ENCODE assay signal across 11 cellular contexts in the genomic region with DNA sequence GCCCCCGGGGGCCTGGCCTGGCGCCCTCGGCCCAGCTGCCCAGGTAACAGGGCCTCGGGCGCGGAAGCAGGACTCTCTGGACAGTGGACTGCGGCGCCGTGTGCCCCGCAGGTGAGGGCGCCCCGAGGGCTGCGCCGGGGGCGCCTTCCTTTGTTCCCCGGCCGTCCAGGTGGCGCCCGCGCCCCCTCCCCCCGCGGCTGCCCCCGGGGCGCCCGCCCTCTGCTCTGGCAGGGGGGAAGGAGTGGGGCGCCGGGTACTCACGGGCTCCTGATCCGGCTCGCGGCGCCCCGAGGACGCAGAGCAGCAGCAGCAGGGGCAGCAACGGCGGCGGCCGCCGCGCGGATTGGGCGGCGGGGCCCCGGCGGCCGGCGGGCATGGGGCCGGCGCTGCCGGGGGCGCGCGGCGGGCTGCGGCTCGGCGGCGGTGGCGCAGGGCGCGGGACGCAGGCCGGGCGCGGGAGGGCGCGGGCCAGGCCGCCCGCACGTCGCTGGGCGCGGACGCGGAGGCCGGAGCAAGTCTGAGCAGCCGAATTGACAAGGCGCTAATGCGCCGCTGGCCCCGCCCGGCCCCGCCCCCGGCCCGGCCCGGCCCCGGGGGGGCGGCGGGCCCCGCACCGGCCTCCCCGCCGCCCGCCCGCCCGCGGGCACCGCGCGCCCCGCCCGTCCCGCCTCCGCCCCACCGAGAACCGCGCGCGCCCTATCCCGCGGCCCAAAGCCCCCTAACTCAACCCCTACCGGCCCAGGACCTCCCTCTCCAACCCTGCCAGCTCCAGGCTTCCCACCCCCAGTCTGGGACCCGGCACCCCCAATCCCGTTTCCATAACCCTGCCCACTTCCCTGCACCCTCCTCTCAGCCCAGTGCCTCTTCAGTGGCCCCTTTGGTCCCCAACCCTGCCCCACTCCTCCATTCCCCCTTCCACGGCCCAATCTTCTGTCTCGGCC. TPM values are rescaled to one million over a fixed set of nuclear protein-coding genes. Genes with fewer than 3 reads are reported as not detected.
DNase-seq lines count a peak whose midpoint lies in the region; ATAC-seq, FAIRE-seq and TF ChIP-seq lines count a peak whose summit lies in the region.
"Had no signal": no experiment of that assay in that cellular context is flagged by ENCODE, and none has a peak within 500 bp of the region (broad histone marks: within the 10 kb centered on the region; RNA-seq: fewer than 3 reads in every experiment).

Gene CRLF1 (minus strand): TSS at position 519 of the 941 bp plus-strand sequence. CDS start 143 bp downstream, at position 376.

- intact Hi-C loops in adrenal gland (cut with DNase I) (no loop called here), kidney (cut with DNase I) (no loop called here)

- H3K9me3 ChIP-seq in adrenal gland (replicated peaks in 1 of 3) = no peaks in the 10 kb centered on the region
- no peaks in the 10 kb centered on the region for H3K9me3 ChIP-seq in right atrium auricular region
- no peaks in the 10 kb centered on the region for H3K9me3 ChIP-seq in kidney (ENCODE audit: control insufficient read depth in 1 of 2, low read length in 2 of 2)

- 0 to 1% (median 1%) methylated on average over 5 to 108 of the region's 116 CpGs for WGBS in adrenal gland, 4 donors

- H3K9ac ChIP-seq in kidney (ENCODE audit: low read length in 2 of 2) = no peak within 1 kb of the TSS

- H3K4me3 ChIP-seq in adrenal gland = peak within 1 kb of the TSS in 1 of 4 donors; percentile 23
- peak within 1 kb of the TSS; percentile 32 to 53 for H3K4me3 ChIP-seq in right atrium auricular region
- H3K4me3 ChIP-seq in skin epidermis = peak within 1 kb of the TSS in 5 of 7 experiments; percentile 14 to 34 (median 22)
- H3K4me3 ChIP-seq in kidney (ENCODE audit: low read length in 2 of 2) = no peak within 1 kb of the TSS

- H3K4me1 ChIP-seq in adrenal gland (replicated peaks in 1 of 2) (peaks cover 0 to 15% of the 10 kb centered on the region in 2 donors), right atrium auricular region (peaks cover 0 to 47% of the 10 kb centered on the region in 2 donors), kidney (ENCODE audit: control insufficient read depth in 1 of 2, insufficient read depth in 1 of 2, low read depth in 1 of 2, low read length in 2 of 2) (peaks cover 0 to 6% of the 10 kb centered on the region in 2 donors)

- H3K27me3 ChIP-seq in adrenal gland (peaks cover 75% of the 10 kb centered on the region), right atrium auricular region (peaks cover 45 to 55% of the 10 kb centered on the region in 2 donors)

- H3K27ac ChIP-seq in adrenal gland (no peak within 1 kb of the TSS), right atrium auricular region (peak within 1 kb of the TSS; percentile 16 to 53), skin epidermis (peak within 1 kb of the TSS in 2 of 21 experiments; percentile 8 to 63), kidney (ENCODE audit: low read depth in 2 of 2, low read length in 2 of 2) (no peak within 1 kb of the TSS)

- FAIRE-seq in kidney (lab: Jason Lieb, UNC) = no peak
- FAIRE-seq: G401.6 had no signal

- H3K36me3 ChIP-seq in adrenal gland (replicated peaks in 1 of 2) (no peaks in the 10 kb centered on the region), right atrium auricular region (no peaks in the 10 kb centered on the region), kidney (ENCODE audit: control insufficient read depth in 1 of 2, insufficient read depth in 2 of 2, low read length in 2 of 2) (no peaks in the 10 kb centered on the region)

- in situ Hi-C loops in GM13977 (cut with MboI; ENCODE audit: low pct_unique_long_range_greater_than_20kb, low sequenced_read_pairs, unreplicated experiment) = no loop called here

- DNase-seq in GM13977 (ENCODE audit: low spot score) = peak; percentile 48
- DNase-seq in adrenal gland = no peak
- no peak for DNase-seq in right atrium auricular region (ENCODE audit: low spot score)
- no peak for DNase-seq in DMS114 treated with DMSO at 0.1 percent for 48 hours (lab: John Stamatoyannopoulos, UW; ENCODE audit: unreplicated experiment)
- DNase-seq in activated CD4-positive, alpha-beta T cell treated with anti-CD3 and anti-CD28 coated beads, Interleukin-2, amount 50 U/mL, for 4 hours = no peak
- DNase-seq in kidney = no peak
- DNase-seq: islet precursor cell; stimulated activated CD4-positive, alpha-beta T cell treated with anti-CD3 and anti-CD28 coated beads, Interleukin-2, amount 100 ng/mL, for 48 hours had no signal

- no peak for ATAC-seq in GM18858 (IDR thresholded peaks at IDR 0.05; ENCODE audit: unreplicated experiment)

- TF ChIP-seq CTCF in GM13977 (IDR thresholded peaks at IDR 0.05; ENCODE audit: extremely low read depth, insufficient read depth, missing control alignments) = no peak
- TF ChIP-seq CTCF in adrenal gland (IDR thresholded peaks at IDR 0.05) = no peak
- no peak for TF ChIP-seq CTCF in right atrium auricular region (IDR thresholded peaks at IDR 0.05)
- no peak for TF ChIP-seq CTCF in kidney (IDR thresholded peaks at IDR 0.05; ENCODE audit: borderline replicate concordance, extremely low read depth, insufficient read depth)

- no peak for TF ChIP-seq POLR2A in adrenal gland (IDR thresholded peaks at IDR 0.05)

RNA-seq across cellular contexts. Expression of gene CRLF1, which starts in this region (rescaled TPM):
- total RNA-seq in adrenal gland (100 to 1,000 TPM in 1 of 8 donors, 10 to 100 TPM in 5, 1 to 10 TPM in 2; 6.3 to 111 (median 21.3) TPM), right atrium auricular region (10 to 100 TPM; 71.8 to 73.9 TPM), kidney (28.9 TPM)
- polyA plus RNA-seq in adrenal gland (10 to 100 TPM in 2 of 3 donors, 1 to 10 TPM in 1; 5.7 to 80.0 (median 51.2) TPM), kidney (ENCODE audit: insufficient read depth, low read depth, low replicate concordance) (6.6 TPM)

Comparison
In these comparisons a context has a peak if more than half of its experiments do, and no peak if none do; other contexts are left out.
1. H3K27ac ChIP-seq: peak in right atrium auricular region (2 of 2); none in adrenal gland (0 of 5) and kidney (0 of 2).
2. H3K4me3 ChIP-seq: peak in right atrium auricular region (2 of 2) and skin epidermis (5 of 7); none in kidney (0 of 2).